Comparison of ENCODE assay signal across 9 cellular contexts in the genomic region with DNA sequence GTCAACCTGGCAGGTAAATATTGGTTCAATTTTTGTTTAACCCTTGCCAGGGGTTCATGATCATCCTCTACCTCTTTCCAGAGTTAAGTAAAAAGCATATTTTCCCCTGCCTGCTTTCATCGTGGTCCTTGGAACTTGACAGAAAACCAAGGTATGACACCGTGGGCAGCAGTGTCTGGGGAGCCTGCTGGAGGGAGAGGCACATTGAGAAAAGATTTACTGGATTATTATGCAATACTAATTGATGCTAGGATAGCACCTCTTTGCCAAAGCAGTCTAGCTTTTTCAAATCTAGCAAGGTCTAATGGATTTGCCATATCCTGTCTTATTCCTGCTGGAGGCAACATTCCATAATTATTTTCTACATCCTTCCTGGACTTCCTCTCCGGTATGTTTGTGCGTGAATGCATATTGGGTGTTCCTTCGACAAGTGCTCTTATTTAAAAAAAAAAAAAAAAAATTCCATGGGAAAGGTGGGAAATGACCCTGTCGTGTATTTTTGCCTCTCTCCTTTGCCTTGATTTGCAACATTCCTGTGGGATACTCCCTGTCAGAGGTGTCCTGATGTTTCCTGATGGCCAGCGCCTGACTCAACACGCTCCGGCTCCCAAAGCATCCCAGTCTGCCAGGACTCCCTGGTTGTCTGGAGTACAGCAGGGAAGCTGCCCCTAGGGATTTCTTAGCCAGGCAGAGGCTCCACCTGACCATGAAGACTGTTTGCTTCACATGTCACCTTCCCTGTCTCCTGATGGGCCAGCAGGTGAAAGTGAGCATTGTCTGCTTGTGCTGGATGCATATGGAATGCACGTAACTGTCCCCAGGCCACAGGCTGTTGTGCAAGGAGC. TPM values are rescaled to one million over a fixed set of nuclear protein-coding genes. Genes with fewer than 3 reads are reported as not detected.
DNase-seq lines count a peak whose midpoint lies in the region; ATAC-seq, FAIRE-seq and TF ChIP-seq lines count a peak whose summit lies in the region.
"Had no signal": no experiment of that assay in that cellular context is flagged by ENCODE, and none has a peak within 500 bp of the region (broad histone marks: within the 10 kb centered on the region; RNA-seq: fewer than 3 reads in every experiment).

No MANE protein-coding gene starts in this region.

- no peaks in the 10 kb centered on the region for H3K9me3 ChIP-seq in small intestine (ENCODE audit: control insufficient read depth, low read depth)
- H3K9me3 ChIP-seq: mucosa of descending colon had no signal

- intact Hi-C loops in dorsolateral prefrontal cortex (cut with DNase I): loop anchor here in 1 of 2 donors (5.0 kb wide), 1 partner anchor 37 kb away; no protein-coding TSS in a partner anchor

- H3K27ac ChIP-seq in dorsolateral prefrontal cortex (peak overlapping the region in 58 of 59 donors; percentile 8 to 99 (median 96)), small intestine (ENCODE audit: low read depth in 1 of 2, low read length in 1 of 2) (peak overlapping the region in 1 of 2 donors; percentile 96)

- peak overlapping the region; percentile 96 for H3K4me3 Mint-ChIP-seq in natural killer cell treated with Interleukin-12 subunit alpha and Interleukin-12 subunit beta and Interleukin-15 and Interleukin-18, amount 100 ng/mL, for 72 hours

- TF ChIP-seq CTCF in dorsolateral prefrontal cortex (IDR thresholded peaks at IDR 0.05 in 54 of 56, conservative IDR thresholded peaks at IDR 0.05 in 2 of 56; ENCODE audit: low read depth in 1 of 56, partially characterized antibody in 56 of 56): no peak

- H3K36me3 Mint-ChIP-seq in natural killer cell treated with Interleukin-12 subunit alpha and Interleukin-12 subunit beta and Interleukin-15 and Interleukin-18, amount 100 ng/mL, for 72 hours: peaks cover 60% of the 10 kb centered on the region

- no peak for ATAC-seq in natural killer cell treated with Interleukin-12 subunit alpha and Interleukin-12 subunit beta and Interleukin-15 and Interleukin-18, amount 100 ng/mL, for 72 hours
- ATAC-seq in HG03095 (IDR thresholded peaks at IDR 0.05; ENCODE audit: unreplicated experiment) (no peak), GM21367 (IDR thresholded peaks at IDR 0.05; ENCODE audit: unreplicated experiment) (no peak)

- H3K27me3 Mint-ChIP-seq in natural killer cell treated with Interleukin-12 subunit alpha and Interleukin-12 subunit beta and Interleukin-15 and Interleukin-18, amount 100 ng/mL, for 72 hours: no peaks in the 10 kb centered on the region

- H3K4me1 ChIP-seq in small intestine (ENCODE audit: control insufficient read depth in 2 of 2, insufficient read depth in 1 of 2, low read depth in 1 of 2, low read length in 1 of 2): peaks cover 0 to 16% of the 10 kb centered on the region in 2 donors

- H3K9me3 Mint-ChIP-seq in natural killer cell treated with Interleukin-12 subunit alpha and Interleukin-12 subunit beta and Interleukin-15 and Interleukin-18, amount 100 ng/mL, for 72 hours: no peaks in the 10 kb centered on the region

- H3K27ac Mint-ChIP-seq in natural killer cell treated with Interleukin-12 subunit alpha and Interleukin-12 subunit beta and Interleukin-15 and Interleukin-18, amount 100 ng/mL, for 72 hours: peak overlapping the region; percentile 91 to 97

- peak; percentile 73 for TF ChIP-seq POLR2A in GM12892 (IDR thresholded peaks at IDR 0.05; ENCODE audit: low read depth, low read length)

- H3K27me3 ChIP-seq in dorsolateral prefrontal cortex (no peaks in the 10 kb centered on the region), small intestine (ENCODE audit: control insufficient read depth in 2 of 2, insufficient read depth in 2 of 2, low read length in 2 of 2) (no peaks in the 10 kb centered on the region)

- peaks cover 0 to 4% of the 10 kb centered on the region in 2 donors for H3K36me3 ChIP-seq in small intestine (ENCODE audit: control insufficient read depth in 2 of 2, insufficient read depth in 2 of 2, low read length in 2 of 2)

- peak overlapping the region in 45 of 59 donors; percentile 4 to 98 (median 83) for H3K4me3 ChIP-seq in dorsolateral prefrontal cortex
- no peak overlapping the region for H3K4me3 ChIP-seq in small intestine (ENCODE audit: low read depth in 1 of 2, low read length in 2 of 2)
- H3K4me3 ChIP-seq: mucosa of descending colon had no signal

- peaks cover 56 to 83% of the 10 kb centered on the region in 2 donors for H3K4me1 Mint-ChIP-seq in natural killer cell treated with Interleukin-12 subunit alpha and Interleukin-12 subunit beta and Interleukin-15 and Interleukin-18, amount 100 ng/mL, for 72 hours (ENCODE audit: low read depth in 2 of 2)

- 70 to 75% (median 73%) methylated on average over 10 of the region's 10 CpGs for WGBS in small intestine, 3 donors

- DNase-seq in GM12892 (ENCODE audit: insufficient read length): no peak
- peak; percentile 92 for DNase-seq in RCC 7860 (ENCODE audit: low spot score)
- peak in 1 of 10 donors; percentile 21 for DNase-seq in dorsolateral prefrontal cortex
- DNase-seq in natural killer cell treated with Interleukin-12 subunit alpha and Interleukin-12 subunit beta and Interleukin-15 and Interleukin-18, amount 100 ng/mL, for 72 hours (ENCODE audit: low spot score): no peak
- no peak for DNase-seq in small intestine
- DNase-seq in NCI-H2227 treated with DMSO at 0.1 percent for 48 hours (lab: John Stamatoyannopoulos, UW): no peak

- FAIRE-seq in GM12892 (lab: Jason Lieb, UNC) (no peak), RCC 7860 (lab: Jason Lieb, UNC) (peak; percentile 69), small intestine (lab: Jason Lieb, UNC) (no peak)

RNA-seq across cellular contexts. Expression of gene BHLHE40, which starts 6.3 kb away (rescaled TPM):
- polyA plus RNA-seq in GM12892 (2012; ENCODE audit: missing spikeins): 117 TPM
- 100 to 1,000 TPM in 42 of 120 experiments, 10 to 100 TPM in 78; 45.4 to 207 (median 91.5) TPM for total RNA-seq in dorsolateral prefrontal cortex
- total RNA-seq in natural killer cell treated with Interleukin-12 subunit alpha and Interleukin-12 subunit beta and Interleukin-15 and Interleukin-18, amount 100 ng/mL, for 72 hours: 100 to 1,000 TPM; 579 to 941 TPM
- 10 to 100 TPM in 2 of 3 donors, 1 to 10 TPM in 1; 6.3 to 28.5 (median 10.8) TPM for polyA plus RNA-seq in small intestine

Comparison
In these comparisons a context has a peak if more than half of its experiments do, and no peak if none do; other contexts are left out.
1. H3K4me3 ChIP-seq: peak in dorsolateral prefrontal cortex (45 of 59); none in small intestine (0 of 2).